ENCODE assay signal across 24 cellular contexts in genomic region chr12:111283986-111284385, GRCh38.
DNase-seq lines count a peak whose midpoint lies in the region; ATAC-seq, FAIRE-seq and TF ChIP-seq lines count a peak whose summit lies in the region.
"Had no signal": no experiment of that assay in that cellular context is flagged by ENCODE, and none has a peak within 500 bp of the region (broad histone marks: within the 10 kb centered on the region; RNA-seq: fewer than 3 reads in every experiment).

No MANE protein-coding gene starts in this region.

- H3K36me3 Mint-ChIP-seq in WTC11 (peaks cover 8% of the 10 kb centered on the region), endothelial cell (ENCODE audit: low read depth, unreplicated experiment) (peaks cover 13% of the 10 kb centered on the region), Calu3 (ENCODE audit: insufficient read depth, unreplicated experiment) (no peaks in the 10 kb centered on the region)
- H3K36me3 Mint-ChIP-seq in naive thymus-derived CD4-positive, alpha-beta T cell: peaks cover 0 to 16% (median 12%) of the 10 kb centered on the region in 5 donors
- H3K36me3 Mint-ChIP-seq: CD8-positive, alpha-beta T cell had no signal

- H3K9me3 Mint-ChIP-seq in WTC11 (peaks cover 12% of the 10 kb centered on the region), endothelial cell (ENCODE audit: unreplicated experiment) (peaks cover 12% of the 10 kb centered on the region), Calu3 (ENCODE audit: low read depth, unreplicated experiment) (peaks cover 4% of the 10 kb centered on the region)
- H3K9me3 Mint-ChIP-seq in naive thymus-derived CD4-positive, alpha-beta T cell: peaks cover 5 to 20% (median 12%) of the 10 kb centered on the region in 11 donors

- no peak overlapping the region for H3K9ac ChIP-seq in HepG2 (ENCODE audit: insufficient read depth, low read depth, low read length)
- no peak overlapping the region for H3K9ac ChIP-seq in trophoblast cell (ENCODE audit: low read length)
- H3K9ac ChIP-seq: BLaER1 treated with 17β-estradiol and CSF1 and Interleukin-3, amounts not matched to agents 10 nM and 100 nM had no signal

- in situ Hi-C loops in HepG2 (cut with HindIII; ENCODE audit: extremely low pct_ligation_motif_present, low pct_unique_long_range_greater_than_20kb): no loop called here

- H4K12ac ChIP-seq in trophoblast cell (ENCODE audit: low read depth, low read length): no peak overlapping the region

- H2AK5ac ChIP-seq in trophoblast cell (ENCODE audit: low read length): no peak overlapping the region

- TF ChIP-seq POLR2A in HepG2 (IDR thresholded peaks at IDR 0.05; ENCODE audit: insufficient read depth in 1 of 2, low read depth in 2 of 2, low read length in 2 of 2) (no peak), right lobe of liver (IDR thresholded peaks at IDR 0.05) (no peak), testis (IDR thresholded peaks at IDR 0.05) (no peak)

- H4K91ac ChIP-seq in trophoblast cell (ENCODE audit: low read depth, low read length): no peak overlapping the region

- peak overlapping the region; percentile 24; the same call in 1 of the 2 replicates for H3K27ac Mint-ChIP-seq in WTC11
- peak overlapping the region; percentile 49 for H3K27ac Mint-ChIP-seq in endothelial cell (ENCODE audit: unreplicated experiment)
- H3K27ac Mint-ChIP-seq in naive thymus-derived CD4-positive, alpha-beta T cell: no peak overlapping the region
- no peak overlapping the region for H3K27ac Mint-ChIP-seq in Calu3 (ENCODE audit: unreplicated experiment)
- H3K27ac Mint-ChIP-seq: B cell; CD4-positive, alpha-beta T cell; CD8-positive, alpha-beta T cell had no signal

- no peak overlapping the region for H2BK5ac ChIP-seq in trophoblast cell (ENCODE audit: low read depth, low read length, poor library complexity)

- no peak overlapping the region for H4K8ac ChIP-seq in trophoblast cell (ENCODE audit: low read depth, low read length)

- H3K79me1 ChIP-seq in trophoblast cell (ENCODE audit: low read length): no peaks in the 10 kb centered on the region

- intact Hi-C loops in HepG2 (cut with micrococcal nuclease; ENCODE audit: unreplicated experiment): no loop called here
- intact Hi-C loops in right lobe of liver (cut with DNase I): no loop called here
- intact Hi-C loops in naive thymus-derived CD4-positive, alpha-beta T cell (cut with micrococcal nuclease): no loop called here
- intact Hi-C loops in testis (cut with DNase I; ENCODE audit: low total_unique reads): no loop called here
- intact Hi-C loops in Calu3 (cut with micrococcal nuclease; ENCODE audit: unreplicated experiment): no loop called here

- H3K27me3 ChIP-seq in HepG2 (ENCODE audit: control insufficient read depth in 1 of 2, insufficient read depth in 2 of 2, low read length in 2 of 2): peaks cover 8 to 29% of the 10 kb centered on the region in 2 experiments
- H3K27me3 ChIP-seq in right lobe of liver: no peaks in the 10 kb centered on the region
- no peaks in the 10 kb centered on the region for H3K27me3 ChIP-seq in trophoblast cell (ENCODE audit: insufficient read depth, low read length)
- H3K27me3 ChIP-seq in naive thymus-derived CD4-positive, alpha-beta T cell (ENCODE audit: control insufficient read depth in 2 of 2, insufficient read depth in 2 of 2, low read length in 2 of 2): no peaks in the 10 kb centered on the region
- H3K27me3 ChIP-seq in testis: no peaks in the 10 kb centered on the region
- H3K27me3 ChIP-seq: BLaER1 treated with 17β-estradiol and CSF1 and Interleukin-3, amounts not matched to agents 10 nM and 100 nM had no signal

- H3K27ac ChIP-seq in HepG2 (ENCODE audit: extremely low read length, insufficient read depth, low read length) (no peak overlapping the region), right lobe of liver (no peak overlapping the region), trophoblast cell (ENCODE audit: low read depth, low read length) (no peak overlapping the region), testis (no peak overlapping the region)
- no peak overlapping the region for H3K27ac ChIP-seq in naive thymus-derived CD4-positive, alpha-beta T cell (ENCODE audit: low read depth, low read length)
- H3K27ac ChIP-seq: 22Rv1; A549; BLaER1 treated with 17β-estradiol and CSF1 and Interleukin-3, amounts not matched to agents 10 nM and 100 nM; C4-2B had no signal

- H3K4me3 Mint-ChIP-seq in WTC11: no peak overlapping the region
- H3K4me3 Mint-ChIP-seq in endothelial cell (ENCODE audit: unreplicated experiment): peak overlapping the region; percentile 50
- no peak overlapping the region for H3K4me3 Mint-ChIP-seq in naive thymus-derived CD4-positive, alpha-beta T cell
- no peak overlapping the region for H3K4me3 Mint-ChIP-seq in Calu3 (ENCODE audit: low read depth, unreplicated experiment)
- H3K4me3 Mint-ChIP-seq: B cell; CD4-positive, alpha-beta T cell; CD8-positive, alpha-beta T cell had no signal

- H3K4me1 Mint-ChIP-seq in WTC11 (peaks cover 20% of the 10 kb centered on the region), endothelial cell (ENCODE audit: unreplicated experiment) (peaks cover 15% of the 10 kb centered on the region), Calu3 (ENCODE audit: low read depth, unreplicated experiment) (no peaks in the 10 kb centered on the region)
- H3K4me1 Mint-ChIP-seq in naive thymus-derived CD4-positive, alpha-beta T cell: peaks cover 0 to 2% (median 0%) of the 10 kb centered on the region in 7 donors
- H3K4me1 Mint-ChIP-seq: B cell had no signal

- DNase-seq in HepG2 (ENCODE audit: low spot score): no peak
- DNase-seq in right lobe of liver: no peak
- no peak for DNase-seq in WTC11 (ENCODE audit: low spot score)
- no peak for DNase-seq in endothelial cell (ENCODE audit: low spot score)
- DNase-seq in trophoblast cell: peak; percentile 74 to 82
- no peak for DNase-seq in naive thymus-derived CD4-positive, alpha-beta T cell
- DNase-seq in testis: no peak
- DNase-seq in Calu3: no peak
- DNase-seq: AML-193; Caco-2; CD4-positive, alpha-beta T cell; CD8-positive, alpha-beta T cell; DMS 273 treated with DMSO at 0.1 percent for 48 hours; DMS153; DMS79 treated with DMSO at 0.1 percent for 48 hours; GF-D8 had no signal

- POLR2A ChIA-PET in HepG2 (lab: Yijun Ruan, JAX) (no interaction called here), WTC11 (lab: Charles Lee) (no interaction called here)
- POLR2A ChIA-PET in naive thymus-derived CD4-positive, alpha-beta T cell (lab: Charles Lee): no interaction called here

- no peak overlapping the region for H3K14ac ChIP-seq in trophoblast cell (ENCODE audit: low read length)

- no peak overlapping the region for H2AFZ ChIP-seq in HepG2 (ENCODE audit: low read length)
- H2AFZ ChIP-seq in trophoblast cell (ENCODE audit: insufficient read depth, low read length, poor library complexity): no peak overlapping the region

- no TSS peak for BruUV-seq in HepG2 (replicated peaks; lab: Mats Ljungman, UMichigan)
- no TSS peak for BruUV-seq in Calu3 (replicated peaks; lab: Mats Ljungman, UMichigan)

- H3K27me3 Mint-ChIP-seq in WTC11 (ENCODE audit: low read depth): no peaks in the 10 kb centered on the region
- H3K27me3 Mint-ChIP-seq in endothelial cell (ENCODE audit: unreplicated experiment): peaks cover 5% of the 10 kb centered on the region
- peaks cover 0 to 24% (median 10%) of the 10 kb centered on the region in 5 donors for H3K27me3 Mint-ChIP-seq in naive thymus-derived CD4-positive, alpha-beta T cell
- peaks cover 88% of the 10 kb centered on the region for H3K27me3 Mint-ChIP-seq in Calu3 (ENCODE audit: unreplicated experiment)

- CTCF ChIA-PET in HepG2 (lab: Yijun Ruan, JAX; ENCODE audit: low intra/inter-chr PET ratio, low total read pairs) (no interaction called here), WTC11 (lab: Charles Lee) (interaction anchor here (1.0 to 3.4 kb wide), 6 partner anchors 9 to 248 kb away, joined by 4 to 42 read pairs (median 8); no protein-coding TSS in a partner anchor), Calu3 (lab: Charles Lee) (no interaction called here)
- CTCF ChIA-PET in naive thymus-derived CD4-positive, alpha-beta T cell (lab: Charles Lee): no interaction called here

- TF ChIP-seq RAD21 in HepG2 (CRISPR knock-in tag; IDR thresholded peaks at IDR 0.05): no peak

- H3K4me3 ChIP-seq in HepG2 (replicated peaks in 1 of 3; ENCODE audit: insufficient read depth in 1 of 3, low read depth in 2 of 3, low read length in 3 of 3) (no peak overlapping the region), right lobe of liver (no peak overlapping the region), trophoblast cell (ENCODE audit: low read depth, low read length) (no peak overlapping the region), testis (no peak overlapping the region)
- H3K4me3 ChIP-seq in naive thymus-derived CD4-positive, alpha-beta T cell (ENCODE audit: low read length): no peak overlapping the region
- H3K4me3 ChIP-seq: A549; BLaER1 treated with 17β-estradiol and CSF1 and Interleukin-3, amounts not matched to agents 10 nM and 100 nM had no signal

- TF ChIP-seq EP300 in HepG2 (IDR thresholded peaks at IDR 0.05; ENCODE audit: low read depth in 2 of 2, low read length in 2 of 2): no peak
- TF ChIP-seq EP300 in HepG2 (CRISPR knock-in tag; IDR thresholded peaks at IDR 0.05; ENCODE audit: borderline replicate concordance): no peak

- H3K79me2 ChIP-seq in HepG2 (ENCODE audit: insufficient read depth, low read length): no peaks in the 10 kb centered on the region
- no peaks in the 10 kb centered on the region for H3K79me2 ChIP-seq in trophoblast cell (ENCODE audit: control insufficient read depth, insufficient read depth, low read length, poor library complexity)

- no peak overlapping the region for H3K4ac ChIP-seq in trophoblast cell (ENCODE audit: low read depth, low read length)

- no peak for FAIRE-seq in HepG2 (lab: Jason Lieb, UNC)
- FAIRE-seq: A549, G401.6, GM12891, GM19239 had no signal

- H3K23ac ChIP-seq in trophoblast cell (ENCODE audit: low read length): no peak overlapping the region

- TF ChIP-seq CTCF in HepG2 (CRISPR knock-in tag; IDR thresholded peaks at IDR 0.05): no peak
- TF ChIP-seq CTCF in right lobe of liver (IDR thresholded peaks at IDR 0.05): no peak
- TF ChIP-seq CTCF in WTC11 (IDR thresholded peaks at IDR 0.05): no peak
- no peak for TF ChIP-seq CTCF in endothelial cell (IDR thresholded peaks at IDR 0.05; ENCODE audit: unreplicated experiment)
- TF ChIP-seq CTCF in testis (IDR thresholded peaks at IDR 0.05): no peak
- no peak for TF ChIP-seq CTCF in Calu3 (IDR thresholded peaks at IDR 0.05; ENCODE audit: unreplicated experiment)

- no peaks in the 10 kb centered on the region for H3K4me1 ChIP-seq in HepG2 (ENCODE audit: insufficient read depth, low read length)
- no peaks in the 10 kb centered on the region for H3K4me1 ChIP-seq in right lobe of liver
- H3K4me1 ChIP-seq in trophoblast cell (ENCODE audit: control insufficient read depth in 1 of 2, insufficient read depth in 2 of 2, low read length in 2 of 2): no peaks in the 10 kb centered on the region
- no peaks in the 10 kb centered on the region for H3K4me1 ChIP-seq in naive thymus-derived CD4-positive, alpha-beta T cell (ENCODE audit: control insufficient read depth in 2 of 2, insufficient read depth in 2 of 2, low read length in 2 of 2)
- H3K4me1 ChIP-seq in testis: no peaks in the 10 kb centered on the region
- H3K4me1 ChIP-seq: A549, Caco-2 had no signal

- H3K4me2 ChIP-seq in HepG2 (ENCODE audit: low read depth, low read length) (no peak overlapping the region), trophoblast cell (ENCODE audit: low read length) (no peak overlapping the region)
- H3K4me2 ChIP-seq: A549 had no signal

- H3K9me3 ChIP-seq in HepG2 (ENCODE audit: low read length): peaks cover 15% of the 10 kb centered on the region
- H3K9me3 ChIP-seq in right lobe of liver: no peaks in the 10 kb centered on the region
- no peaks in the 10 kb centered on the region for H3K9me3 ChIP-seq in trophoblast cell (ENCODE audit: insufficient read depth, low read depth, low read length)
- peaks cover 0 to 16% (median 0%) of the 10 kb centered on the region in 3 experiments for H3K9me3 ChIP-seq in naive thymus-derived CD4-positive, alpha-beta T cell (ENCODE audit: control insufficient read depth in 2 of 3, low read length in 3 of 3)
- H3K9me3 ChIP-seq in testis: no peaks in the 10 kb centered on the region
- H3K9me3 ChIP-seq: Caco-2 had no signal

- no peak overlapping the region for H3K18ac ChIP-seq in trophoblast cell (ENCODE audit: low read length)

- H3K36me3 ChIP-seq in HepG2 (replicated peaks in 1 of 2; ENCODE audit: control insufficient read depth in 1 of 2, insufficient read depth in 2 of 2, low read length in 2 of 2) (no peaks in the 10 kb centered on the region), right lobe of liver (no peaks in the 10 kb centered on the region), trophoblast cell (ENCODE audit: control insufficient read depth in 1 of 2, insufficient read depth in 2 of 2, low read length in 2 of 2) (no peaks in the 10 kb centered on the region), testis (ENCODE audit: low read depth, missing control alignments) (no peaks in the 10 kb centered on the region)
- no peaks in the 10 kb centered on the region for H3K36me3 ChIP-seq in naive thymus-derived CD4-positive, alpha-beta T cell (ENCODE audit: control insufficient read depth in 2 of 3, insufficient read depth in 3 of 3, low read length in 3 of 3)

- WGBS in HepG2 (ENCODE audit: low lambda C conversion rate): 29% methylated on average over 4 of the region's 4 CpGs
- 90% methylated on average over 4 of the region's 4 CpGs for WGBS in right lobe of liver (ENCODE audit: insufficient coverage, low coverage, low lambda C conversion rate, missing lambda C conversion rate)
- no CpG with 5 or more reads among the region's 4 CpGs for WGBS in trophoblast cell (ENCODE audit: extremely low coverage, insufficient coverage, insufficient read length)
- 94 to 96% methylated on average over 4 of the region's 4 CpGs for WGBS in testis, 2 donors

- ATAC-seq in HepG2 (no peak), right lobe of liver (no peak), WTC11 (no peak)
- no peak for ATAC-seq in naive thymus-derived CD4-positive, alpha-beta T cell
- ATAC-seq: CD8-positive, alpha-beta T cell had no signal

- H2BK120ac ChIP-seq in trophoblast cell (ENCODE audit: insufficient read depth, low read length, poor library complexity): no peak overlapping the region

- H4K20me1 ChIP-seq in HepG2 (ENCODE audit: insufficient read depth, low read length): no peaks in the 10 kb centered on the region

- H2BK12ac ChIP-seq in trophoblast cell (ENCODE audit: low read length): no peak overlapping the region

Comparison
In these comparisons a context has a peak if more than half of its experiments do, and no peak if none do; other contexts are left out.
1. DNase-seq: peak in trophoblast cell (2 of 2); none in HepG2 (single experiment), right lobe of liver (0 of 3), WTC11 (single experiment), endothelial cell (single experiment), naive thymus-derived CD4-positive, alpha-beta T cell (0 of 9), testis (single experiment) and Calu3 (single experiment).
2. H3K27ac Mint-ChIP-seq: peak in WTC11 (single experiment) and endothelial cell (single experiment); none in naive thymus-derived CD4-positive, alpha-beta T cell (0 of 9) and Calu3 (single experiment).